Comparison of ENCODE assay signal across 9 cellular contexts in the genomic region with DNA sequence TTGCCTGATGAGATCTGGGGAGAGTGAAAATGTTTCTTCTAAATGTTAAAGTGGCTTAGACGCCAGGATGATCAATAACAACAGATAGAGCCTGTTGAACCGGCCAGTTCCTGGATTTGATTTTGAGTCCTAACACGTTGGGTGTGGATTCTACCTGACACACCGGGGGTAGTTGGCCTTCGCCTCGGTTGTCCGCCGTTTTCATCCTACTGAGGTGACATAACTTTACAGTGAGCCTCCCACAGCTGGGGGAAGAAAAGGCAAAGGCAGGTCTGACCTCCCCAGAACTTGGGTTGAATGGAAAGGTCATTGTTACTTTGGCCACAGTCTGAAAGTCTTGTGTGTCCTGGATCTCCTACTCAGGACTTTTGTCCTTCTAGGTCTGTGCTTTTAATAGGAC. TPM values are rescaled to one million over a fixed set of nuclear protein-coding genes. Genes with fewer than 3 reads are reported as not detected.
A peak's percentile ranks its signal among the peaks of the same experiment; 100 is the strongest.
DNase-seq lines count a peak whose midpoint lies in the region; ATAC-seq, FAIRE-seq and TF ChIP-seq lines count a peak whose summit lies in the region.
"Had no signal": no experiment of that assay in that cellular context is flagged by ENCODE, and none has a peak within 500 bp of the region (broad histone marks: within the 10 kb centered on the region; RNA-seq: fewer than 3 reads in every experiment).

No MANE protein-coding gene starts in this region.

- peaks cover 6% of the 10 kb centered on the region for H3K4me1 ChIP-seq in GM12878 (ENCODE audit: control insufficient read depth, insufficient read depth, low read length)
- H3K4me1 ChIP-seq in mesenchymal stem cell (ENCODE audit: control insufficient read depth, insufficient read depth, low read depth, low read length), result peaks cover 7% of the 10 kb centered on the region
- peaks cover 16% of the 10 kb centered on the region for H3K4me1 ChIP-seq in upper lobe of right lung

- H3K9ac ChIP-seq in GM12878 (ENCODE audit: control insufficient read depth, insufficient read depth, low read length) (peak overlapping the region; percentile 90), mesenchymal stem cell (ENCODE audit: low read length) (peak overlapping the region; percentile 95)

- no peak for TF ChIP-seq EP300 in GM12878 (IDR thresholded peaks at IDR 0.05; ENCODE audit: borderline replicate concordance in 1 of 2, control insufficient read depth in 1 of 2, low read depth in 2 of 2, low read length in 2 of 2)

- intact Hi-C loops in GM12878 (cut with micrococcal nuclease; ENCODE audit: unreplicated experiment) (no loop called here), upper lobe of right lung (cut with DNase I) (no loop called here)

- no peak for TF ChIP-seq RAD21 in GM12878 (IDR thresholded peaks at IDR 0.05; ENCODE audit: insufficient read depth, low read depth, low read length)

- no peaks in the 10 kb centered on the region for H4K20me1 ChIP-seq in GM12878 (ENCODE audit: control insufficient read depth, insufficient read depth)

- peak overlapping the region; percentile 58 for H3K27ac Mint-ChIP-seq in activated naive CD4-positive, alpha-beta T cell treated with anti-CD3 and anti-CD28 coated beads, Interleukin-2, amount 10 ng/mL, durations not matched to agents 7 days and 5 days

- H3K36me3 ChIP-seq in GM12878 (ENCODE audit: control insufficient read depth in 2 of 2, insufficient read depth in 2 of 2, low read length in 1 of 2), result peaks cover 2 to 20% of the 10 kb centered on the region in 2 experiments; a peak in 1 of 4 replicates
- H3K36me3 ChIP-seq in mesenchymal stem cell (ENCODE audit: control insufficient read depth in 1 of 2, insufficient read depth in 2 of 2, low read depth in 1 of 2, low read length in 2 of 2), result peaks cover 16 to 37% of the 10 kb centered on the region in 2 experiments
- peaks cover 25% of the 10 kb centered on the region for H3K36me3 ChIP-seq in upper lobe of right lung

- H3K27me3 ChIP-seq in GM12878 (replicated peaks in 1 of 2; ENCODE audit: control insufficient read depth in 2 of 2, insufficient read depth in 2 of 2, low read length in 1 of 2) (no peaks in the 10 kb centered on the region), mesenchymal stem cell (ENCODE audit: control insufficient read depth in 1 of 2, insufficient read depth in 1 of 2, low read length in 2 of 2) (no peaks in the 10 kb centered on the region), upper lobe of right lung (no peaks in the 10 kb centered on the region)

- H3K36me3 Mint-ChIP-seq in activated naive CD4-positive, alpha-beta T cell treated with anti-CD3 and anti-CD28 coated beads, Interleukin-2, amount 10 ng/mL, durations not matched to agents 7 days and 5 days, result peaks cover 28% of the 10 kb centered on the region

- DNase-seq in activated naive CD4-positive, alpha-beta T cell treated with anti-CD3 and anti-CD28 coated beads, Interleukin-2, amount 10 ng/mL, durations not matched to agents 7 days and 5 days, result no peak
- no peak for DNase-seq in activated naive CD4-positive, alpha-beta T cell treated with anti-CD3 and anti-CD28 coated beads, Interleukin-2, amount 50 U/mL, for 16 hours
- DNase-seq in GM12878 (ENCODE audit: low read depth, low spot score) (no peak), mesenchymal stem cell (no peak), upper lobe of right lung (no peak), NCI-H345 treated with DMSO at 0.1 percent for 48 hours (lab: John Stamatoyannopoulos, UW; ENCODE audit: unreplicated experiment) (no peak), superior temporal gyrus (ENCODE audit: extremely low spot score) (no peak)

- no peak overlapping the region for H2BK5ac ChIP-seq in mesenchymal stem cell (ENCODE audit: low read depth, low read length, poor library complexity, severe bottlenecking)

- no peak overlapping the region; the same call in 1 of the 2 replicates for H3K27ac ChIP-seq in GM12878 (ENCODE audit: control insufficient read depth, insufficient read depth)
- H3K27ac ChIP-seq in mesenchymal stem cell (ENCODE audit: low read length, poor library complexity, severe bottlenecking), result no peak overlapping the region
- H3K27ac ChIP-seq in upper lobe of right lung, result peak overlapping the region; percentile 93

- H3K4me3 Mint-ChIP-seq in activated naive CD4-positive, alpha-beta T cell treated with anti-CD3 and anti-CD28 coated beads, Interleukin-2, amount 10 ng/mL, durations not matched to agents 7 days and 5 days, result peak overlapping the region; percentile 81

- BruUV-seq in GM12878 (replicated peaks; lab: Mats Ljungman, UMichigan), result TSS peak; percentile 74

- H2BK120ac ChIP-seq in mesenchymal stem cell (ENCODE audit: low read depth, low read length), result no peak overlapping the region

- H3K4me2 ChIP-seq in GM12878 (ENCODE audit: control insufficient read depth, insufficient read depth), result peak overlapping the region; percentile 96
- peak overlapping the region; percentile 83 for H3K4me2 ChIP-seq in mesenchymal stem cell (ENCODE audit: low read length, poor library complexity, severe bottlenecking)

- H2AFZ ChIP-seq in GM12878 (ENCODE audit: control insufficient read depth, low read depth, low read length) (no peak overlapping the region; the same call in 1 of the 2 replicates), mesenchymal stem cell (ENCODE audit: low read depth, low read length) (no peak overlapping the region)

- RAD21 ChIA-PET in GM12878 (lab: Charles Lee; ENCODE audit: unreplicated experiment), result interaction anchor here (1.0 to 3.4 kb wide), 5 partner anchors 11 to 190 kb away, joined by 3 to 16 read pairs (median 4); a partner anchor contains a TSS

- H3K4me1 Mint-ChIP-seq in activated naive CD4-positive, alpha-beta T cell treated with anti-CD3 and anti-CD28 coated beads, Interleukin-2, amount 10 ng/mL, durations not matched to agents 7 days and 5 days, result peaks cover 39% of the 10 kb centered on the region

- no peak overlapping the region for H3K14ac ChIP-seq in mesenchymal stem cell (ENCODE audit: low read length in 2 of 2)

- no peak overlapping the region for H3K18ac ChIP-seq in mesenchymal stem cell (ENCODE audit: low read depth in 1 of 2, low read length in 2 of 2)

- H2AK5ac ChIP-seq in mesenchymal stem cell (ENCODE audit: low read length, severe bottlenecking), result no peak overlapping the region

- peaks cover 19% of the 10 kb centered on the region for H3K79me2 ChIP-seq in GM12878 (ENCODE audit: control insufficient read depth, insufficient read depth, low read length)

- H3K9me3 ChIP-seq in GM12878 (replicated peaks; ENCODE audit: control insufficient read depth, insufficient read depth, low read length), result no peaks in the 10 kb centered on the region
- H3K9me3 ChIP-seq in mesenchymal stem cell (ENCODE audit: control insufficient read depth, low read length), result no peaks in the 10 kb centered on the region
- no peaks in the 10 kb centered on the region for H3K9me3 ChIP-seq in upper lobe of right lung

- H3K79me1 ChIP-seq in mesenchymal stem cell (replicated peaks; ENCODE audit: low read length, poor library complexity, severe bottlenecking), result peaks cover 10% of the 10 kb centered on the region

- H4K91ac ChIP-seq in mesenchymal stem cell (ENCODE audit: low read length), result no peak overlapping the region

- H3K4ac ChIP-seq in mesenchymal stem cell (ENCODE audit: low read depth in 1 of 2, low read length in 2 of 2), result no peak overlapping the region

- H3K4me3 ChIP-seq in GM12878 (peak overlapping the region; percentile 88), mesenchymal stem cell (ENCODE audit: insufficient read depth in 1 of 2, low read depth in 1 of 2, low read length in 2 of 2) (peak overlapping the region; percentile 2 to 89), upper lobe of right lung (peak overlapping the region; percentile 96)

- no peak for FAIRE-seq in GM12878 (lab: Jason Lieb, UNC)
- FAIRE-seq: endometrium had no signal

- no peaks in the 10 kb centered on the region for H3K9me3 Mint-ChIP-seq in activated naive CD4-positive, alpha-beta T cell treated with anti-CD3 and anti-CD28 coated beads, Interleukin-2, amount 10 ng/mL, durations not matched to agents 7 days and 5 days

- CTCF ChIA-PET in activated naive CD4-positive, alpha-beta T cell treated with anti-CD3 and anti-CD28 coated beads, Interleukin-2, amount 10 ng/mL, durations not matched to agents 7 days and 5 days (lab: Charles Lee), result interaction anchor here (0.8 to 3.2 kb wide), 2 partner anchors 30 to 94 kb away, joined by 3 to 11 read pairs; a partner anchor contains a TSS
- CTCF ChIA-PET in GM12878 (lab: Yijun Ruan, JAX), result interaction anchor here (0.9 to 4.2 kb wide), 7 partner anchors 12 to 191 kb away, joined by 3 to 29 read pairs (median 5); a partner anchor contains a TSS

- POLR2A ChIA-PET in GM12878 (lab: Charles Lee), result interaction anchor here (1.5 to 2.0 kb wide), 3 partner anchors 12 to 31 kb away, joined by 4 to 8 read pairs (median 4); no protein-coding TSS in a partner anchor

- SMC1A ChIA-PET in GM12878 (lab: Charles Lee; ENCODE audit: uncharacterized antibody, unreplicated experiment), result interaction anchor here (1.2 to 3.7 kb wide), 4 partner anchors 13 to 463 kb away, joined by 3 to 26 read pairs (median 6); a partner anchor contains a TSS

- peaks cover 5% of the 10 kb centered on the region for H3K27me3 Mint-ChIP-seq in activated naive CD4-positive, alpha-beta T cell treated with anti-CD3 and anti-CD28 coated beads, Interleukin-2, amount 10 ng/mL, durations not matched to agents 7 days and 5 days

- WGBS in GM12878 (ENCODE audit: insufficient coverage, insufficient replicate concordance, low lambda C conversion rate, missing lambda C conversion rate), result 74% methylated on average over 8 of the region's 8 CpGs
- 41% methylated on average over 8 of the region's 8 CpGs for WGBS in mesenchymal stem cell

- H4K8ac ChIP-seq in mesenchymal stem cell (ENCODE audit: low read length), result no peak overlapping the region

- ATAC-seq in GM12878 (no peak), upper lobe of right lung (no peak), HG03045 (IDR thresholded peaks at IDR 0.05; ENCODE audit: unreplicated experiment) (no peak)

- H2BK15ac ChIP-seq in mesenchymal stem cell (ENCODE audit: low read depth, poor library complexity, severe bottlenecking), result no peak overlapping the region

- TF ChIP-seq POLR2A in GM12878 (IDR thresholded peaks at IDR 0.05; ENCODE audit: low read depth, low read length), result no peak

- H3K23ac ChIP-seq in mesenchymal stem cell (ENCODE audit: low read length in 2 of 2), result no peak overlapping the region

- no peak overlapping the region for H2BK12ac ChIP-seq in mesenchymal stem cell (ENCODE audit: low read length in 2 of 2)

- in situ Hi-C loops in GM12878 (cut with MboI), result no loop called here

- TF ChIP-seq CTCF in GM12878 (IDR thresholded peaks at IDR 0.05 in 2 of 3, conservative IDR thresholded peaks at IDR 0.05 in 1 of 3; ENCODE audit: control insufficient read depth in 2 of 3, extremely low read depth in 1 of 3, insufficient read depth in 1 of 3, low read depth in 3 of 3, low read length in 3 of 3) (no peak), upper lobe of right lung (IDR thresholded peaks at IDR 0.05) (no peak)

RNA-seq across cellular contexts. Expression of a gene that starts 1.1 kb away (rescaled TPM):
- 36.4 and 38.2 TPM in 2 replicates for total RNA-seq in GM12878 (2013; cell fraction: nucleolus; rRNA removed)
- total RNA-seq in GM12878 (2014; rRNA removed) (149 and 151 TPM in 2 replicates), GM12878 (2014; rRNA removed; fragmentation: Illumina TruSeq; extraction: Trizol) (126 and 129 TPM in 2 replicates), GM12878 (2021) (199 and 201 TPM in 2 replicates), upper lobe of right lung (166 TPM)
- polyA plus RNA-seq in GM12878 (2011; ENCODE audit: low read depth), result 88.3 TPM
- polyA plus RNA-seq in GM12878 (2011; rRNA removed) (76.0 and 108 TPM in 2 replicates), GM12878 (2014; fragmentation: Illumina TruSeq; extraction: Trizol) (262 and 279 TPM in 2 replicates), GM12878 (2014; fragmentation: Nextera tagmentation; extraction: Ambion mirVana) (100 to 1,000 TPM; 152 to 190 TPM), GM12878 (2014; rRNA removed) (138 and 152 TPM in 2 replicates), GM12878 (2016; fragmentation: Nextera tagmentation; extraction: Ambion mirVana) (100 to 1,000 TPM; 193 to 196 TPM)
- polyA plus RNA-seq in GM12878 (2011; cell fraction: cytosol; rRNA removed), result 121 TPM in 2 replicates
- 67.7 and 102 TPM in 2 replicates for polyA plus RNA-seq in GM12878 (2011; cell fraction: nucleus; rRNA removed)
- polyA plus RNA-seq in GM12878 (2012), result 110 and 114 TPM in 2 replicates
- 136 and 155 TPM in 2 replicates for polyA minus RNA-seq in GM12878 (2011; rRNA and poly(A)+ RNA removed)
- polyA minus RNA-seq in GM12878 (2011; cell fraction: cytosol; rRNA and poly(A)+ RNA removed), result 55.6 and 57.6 TPM in 2 replicates
- 22.0 and 45.4 TPM in 2 replicates for polyA minus RNA-seq in GM12878 (2011; cell fraction: nucleus; rRNA and poly(A)+ RNA removed)
- 164 TPM for polyA plus RNA-seq in mesenchymal stem cell (2013, experiment 1 of 2)
- 159 TPM for polyA plus RNA-seq in mesenchymal stem cell (2013, experiment 2 of 2)

RNA-seq across cellular contexts. Expression of a gene that starts 30.2 kb away (rescaled TPM):
- 3.0 and 6.2 TPM in 2 replicates for total RNA-seq in GM12878 (2013; cell fraction: nucleolus; rRNA removed)
- total RNA-seq in GM12878 (2014; rRNA removed), result 10.5 and 13.3 TPM in 2 replicates
- 20.7 and 21.7 TPM in 2 replicates for total RNA-seq in GM12878 (2014; rRNA removed; fragmentation: Illumina TruSeq; extraction: Trizol)
- 16.3 and 17.7 TPM in 2 replicates for total RNA-seq in GM12878 (2021)
- polyA plus RNA-seq in GM12878 (2011; ENCODE audit: low read depth), result 6.8 TPM
- polyA plus RNA-seq in GM12878 (2011; rRNA removed), result 9.4 and 15.0 TPM in 2 replicates
- polyA plus RNA-seq in GM12878 (2011; cell fraction: cytosol; rRNA removed), result 7.1 and 8.1 TPM in 2 replicates
- polyA plus RNA-seq in GM12878 (2011; cell fraction: nucleus; rRNA removed), result 4.9 and 5.6 TPM in 2 replicates
- 11.6 and 12.7 TPM in 2 replicates for polyA plus RNA-seq in GM12878 (2012)
- 13.3 and 15.8 TPM in 2 replicates for polyA plus RNA-seq in GM12878 (2014; fragmentation: Illumina TruSeq; extraction: Trizol)
- polyA plus RNA-seq in GM12878 (2014; fragmentation: Nextera tagmentation; extraction: Ambion mirVana), result 10 to 100 TPM; 10.9 to 17.5 TPM
- polyA plus RNA-seq in GM12878 (2014; rRNA removed), result 13.7 and 14.3 TPM in 2 replicates
- 10 to 100 TPM; 46.2 to 51.7 TPM for polyA plus RNA-seq in GM12878 (2016; fragmentation: Nextera tagmentation; extraction: Ambion mirVana)
- polyA minus RNA-seq in GM12878 (2011; rRNA and poly(A)+ RNA removed), result 2.3 and 2.9 TPM in 2 replicates
- 1.9 and 2.6 TPM in 2 replicates for polyA minus RNA-seq in GM12878 (2011; cell fraction: cytosol; rRNA and poly(A)+ RNA removed)
- 2.1 and 6.8 TPM in 2 replicates for polyA minus RNA-seq in GM12878 (2011; cell fraction: nucleus; rRNA and poly(A)+ RNA removed)
- 12.6 TPM for polyA plus RNA-seq in mesenchymal stem cell (2013, experiment 1 of 2)
- 12.3 TPM for polyA plus RNA-seq in mesenchymal stem cell (2013, experiment 2 of 2)
- 10.2 TPM for total RNA-seq in upper lobe of right lung

RNA-seq across cellular contexts. Expression of a gene that starts 49.8 kb away (rescaled TPM):
- 0.63 and 0.91 TPM in 2 replicates for total RNA-seq in GM12878 (2013; cell fraction: nucleolus; rRNA removed)
- total RNA-seq in GM12878 (2014; rRNA removed) (0.23 and 0.27 TPM in 2 replicates), GM12878 (2014; rRNA removed; fragmentation: Illumina TruSeq; extraction: Trizol) (0.18 TPM in 1 of 2 replicates, not detected in the other), GM12878 (2021) (0.49 TPM in 1 of 2 replicates, not detected in the other), upper lobe of right lung (not detected)
- polyA plus RNA-seq in GM12878 (2011; ENCODE audit: low read depth), result 0.33 TPM
- polyA plus RNA-seq in GM12878 (2011; rRNA removed) (0.10 and 0.12 TPM in 2 replicates), GM12878 (2014; fragmentation: Illumina TruSeq; extraction: Trizol) (0.09 and 0.57 TPM in 2 replicates), GM12878 (2014; fragmentation: Nextera tagmentation; extraction: Ambion mirVana) (under 1 TPM in 1 of 2 experiments, not detected in 1; 0.09 TPM), GM12878 (2014; rRNA removed) (0.32 TPM in 1 of 2 replicates, not detected in the other), GM12878 (2016; fragmentation: Nextera tagmentation; extraction: Ambion mirVana) (under 1 TPM; 0.33 to 0.38 TPM)
- 0.18 TPM in 1 of 2 replicates, not detected in the other for polyA plus RNA-seq in GM12878 (2011; cell fraction: cytosol; rRNA removed)
- 0.34 TPM in 1 of 2 replicates, not detected in the other for polyA plus RNA-seq in GM12878 (2011; cell fraction: nucleus; rRNA removed)
- 0.18 and 0.27 TPM in 2 replicates for polyA plus RNA-seq in GM12878 (2012)
- 0.21 TPM in 1 of 2 replicates, not detected in the other for polyA minus RNA-seq in GM12878 (2011; rRNA and poly(A)+ RNA removed)
- not detected in 2 replicates for polyA minus RNA-seq in GM12878 (2011; cell fraction: cytosol; rRNA and poly(A)+ RNA removed)
- polyA minus RNA-seq in GM12878 (2011; cell fraction: nucleus; rRNA and poly(A)+ RNA removed), result not detected in 2 replicates
- 0.07 TPM for polyA plus RNA-seq in mesenchymal stem cell (2013, experiment 1 of 2)
- 0.23 TPM for polyA plus RNA-seq in mesenchymal stem cell (2013, experiment 2 of 2)

Comparison
In these comparisons a context has a peak if more than half of its experiments do, and no peak if none do; other contexts are left out.
1. H3K4me3 ChIP-seq: peak in every context shown above with its lines; median percentile 96 in upper lobe of right lung; 88 in GM12878; 46 in mesenchymal stem cell.